ENCODE assay signal across 16 cellular contexts in genomic region chr2:1894578-1894977, GRCh38.
DNase-seq lines count a peak whose midpoint lies in the region; ATAC-seq lines count a peak whose summit lies in the region.
"Had no signal": no experiment of that assay in that cellular context is flagged by ENCODE, and none has a peak within 500 bp of the region (broad histone marks: within the 10 kb centered on the region; RNA-seq: fewer than 3 reads in every experiment).

No MANE protein-coding gene starts in this region.

- H3K9me3 Mint-ChIP-seq in activated CD8-positive, alpha-beta memory T cell treated with anti-CD3 and anti-CD28 coated beads, Interleukin-2, amount 10 ng/mL, durations not matched to agents 7 days and 5 days (ENCODE audit: low read depth) = no peaks in the 10 kb centered on the region
- H3K9me3 Mint-ChIP-seq in activated T-cell treated with anti-CD3 and anti-CD28 coated beads, Interleukin-2, amount 50 U/mL, for 72 hours = no peaks in the 10 kb centered on the region
- H3K9me3 Mint-ChIP-seq: CD4-positive, alpha-beta T cell; CD8-positive, alpha-beta T cell had no signal

- CTCF ChIA-PET in activated CD8-positive, alpha-beta memory T cell treated with anti-CD3 and anti-CD28 coated beads, Interleukin-2, amount 10 ng/mL, durations not matched to agents 7 days and 5 days (lab: Charles Lee) = no interaction called here

- H3K27me3 Mint-ChIP-seq in activated CD8-positive, alpha-beta memory T cell treated with anti-CD3 and anti-CD28 coated beads, Interleukin-2, amount 10 ng/mL, durations not matched to agents 7 days and 5 days = peaks cover 3% of the 10 kb centered on the region
- H3K27me3 Mint-ChIP-seq in activated T-cell treated with anti-CD3 and anti-CD28 coated beads, Interleukin-2, amount 50 U/mL, for 72 hours (ENCODE audit: low read depth) = no peaks in the 10 kb centered on the region

- no peaks in the 10 kb centered on the region for H3K4me1 Mint-ChIP-seq in activated CD8-positive, alpha-beta memory T cell treated with anti-CD3 and anti-CD28 coated beads, Interleukin-2, amount 10 ng/mL, durations not matched to agents 7 days and 5 days
- H3K4me1 Mint-ChIP-seq in activated T-cell treated with anti-CD3 and anti-CD28 coated beads, Interleukin-2, amount 50 U/mL, for 72 hours (ENCODE audit: low read depth) = no peaks in the 10 kb centered on the region
- H3K4me1 Mint-ChIP-seq: B cell had no signal

- DNase-seq in activated CD8-positive, alpha-beta memory T cell treated with anti-CD3 and anti-CD28 coated beads, Interleukin-2, amount 10 ng/mL, durations not matched to agents 7 days and 5 days = peak; percentile 5
- no peak for DNase-seq in activated CD8-positive, alpha-beta memory T cell treated with anti-CD3 and anti-CD28 coated beads, Interleukin-2, amount 50 U/mL, for 48 hours
- DNase-seq in head of caudate nucleus (peak in 34 of 42 donors; percentile 23 to 89 (median 60)), posterior vena cava (ENCODE audit: low spot score) (peak; percentile 23)
- DNase-seq in activated T-cell treated with anti-CD3 and anti-CD28 coated beads, Interleukin-2, amount 50 U/mL, for 72 hours = no peak
- DNase-seq: AML-193; Caco-2; Calu3; CD4-positive, alpha-beta T cell; CD8-positive, alpha-beta T cell; DMS79 treated with DMSO at 0.1 percent for 48 hours; GF-D8 had no signal

- no peaks in the 10 kb centered on the region for H3K36me3 Mint-ChIP-seq in activated CD8-positive, alpha-beta memory T cell treated with anti-CD3 and anti-CD28 coated beads, Interleukin-2, amount 10 ng/mL, durations not matched to agents 7 days and 5 days
- no peaks in the 10 kb centered on the region for H3K36me3 Mint-ChIP-seq in activated T-cell treated with anti-CD3 and anti-CD28 coated beads, Interleukin-2, amount 50 U/mL, for 72 hours (ENCODE audit: insufficient read depth in 2 of 2)
- H3K36me3 Mint-ChIP-seq: CD8-positive, alpha-beta T cell had no signal

- ATAC-seq in activated CD8-positive, alpha-beta memory T cell treated with anti-CD3 and anti-CD28 coated beads, Interleukin-2, amount 10 ng/mL, durations not matched to agents 7 days and 5 days = no peak
- ATAC-seq in GM21576 (IDR thresholded peaks at IDR 0.05; ENCODE audit: unreplicated experiment) (no peak), HG03039 (IDR thresholded peaks at IDR 0.05; ENCODE audit: unreplicated experiment) (no peak)
- ATAC-seq in activated T-cell treated with anti-CD3 and anti-CD28 coated beads, Interleukin-2, amount 50 U/mL, for 72 hours (replicated peaks in 1 of 2) = no peak
- ATAC-seq: A549; CD8-positive, alpha-beta T cell had no signal

- intact Hi-C loops in head of caudate nucleus (cut with DNase I) (no loop called here), posterior vena cava (cut with DNase I) (no loop called here)

- H3K4me3 Mint-ChIP-seq in activated CD8-positive, alpha-beta memory T cell treated with anti-CD3 and anti-CD28 coated beads, Interleukin-2, amount 10 ng/mL, durations not matched to agents 7 days and 5 days = no peak overlapping the region
- H3K4me3 Mint-ChIP-seq in activated T-cell treated with anti-CD3 and anti-CD28 coated beads, Interleukin-2, amount 50 U/mL, for 72 hours = no peak overlapping the region
- H3K4me3 Mint-ChIP-seq: B cell; CD4-positive, alpha-beta T cell; CD8-positive, alpha-beta T cell had no signal

- no peak overlapping the region for H3K27ac Mint-ChIP-seq in activated CD8-positive, alpha-beta memory T cell treated with anti-CD3 and anti-CD28 coated beads, Interleukin-2, amount 10 ng/mL, durations not matched to agents 7 days and 5 days
- H3K27ac Mint-ChIP-seq in activated T-cell treated with anti-CD3 and anti-CD28 coated beads, Interleukin-2, amount 50 U/mL, for 72 hours = no peak overlapping the region
- H3K27ac Mint-ChIP-seq: B cell; CD4-positive, alpha-beta T cell; CD8-positive, alpha-beta T cell had no signal

Comparison
In these comparisons a context has a peak if more than half of its experiments do, and no peak if none do; other contexts are left out.
1. DNase-seq: peak in activated CD8-positive, alpha-beta memory T cell treated with anti-CD3 and anti-CD28 coated beads, Interleukin-2, amount 10 ng/mL, durations not matched to agents 7 days and 5 days (single experiment), head of caudate nucleus (34 of 42) and posterior vena cava (single experiment); none in activated CD8-positive, alpha-beta memory T cell treated with anti-CD3 and anti-CD28 coated beads, Interleukin-2, amount 50 U/mL, for 48 hours (single experiment) and activated T-cell treated with anti-CD3 and anti-CD28 coated beads, Interleukin-2, amount 50 U/mL, for 72 hours (0 of 2).